ENCODE assay signal across 11 cellular contexts in genomic region chr3:46349484-46350261, GRCh38. TPM values are rescaled to one million over a fixed set of nuclear protein-coding genes. Genes with fewer than 3 reads are reported as not detected.
DNase-seq lines count a peak whose midpoint lies in the region; ATAC-seq and TF ChIP-seq lines count a peak whose summit lies in the region.
"Had no signal": no experiment of that assay in that cellular context is flagged by ENCODE, and none has a peak within 500 bp of the region (broad histone marks: within the 10 kb centered on the region; RNA-seq: fewer than 3 reads in every experiment).

No MANE protein-coding gene starts in this region.

- H3K27ac ChIP-seq in CD8-positive, alpha-beta memory T cell (ENCODE audit: low read depth, low read length): no peak overlapping the region
- H3K27ac ChIP-seq: breast epithelium had no signal

- peak overlapping the region; percentile 25 to 83 (median 69) for H3K4me3 Mint-ChIP-seq in CD8-positive, alpha-beta memory T cell
- peak overlapping the region; percentile 59 for H3K4me3 Mint-ChIP-seq in activated CD8-positive, alpha-beta T cell treated with anti-CD3 and anti-CD28 coated beads, Interleukin-2, amount 10 ng/mL, durations not matched to agents 7 days and 5 days

- H3K4me3 ChIP-seq in CD8-positive, alpha-beta memory T cell (ENCODE audit: low read length): no peak overlapping the region
- H3K4me3 ChIP-seq in lower leg skin (ENCODE audit: low read depth, poor library complexity, severe bottlenecking): no peak overlapping the region
- H3K4me3 ChIP-seq: breast epithelium, heart right ventricle had no signal

- TF ChIP-seq CTCF in lower leg skin (IDR thresholded peaks at IDR 0.05): no peak

- POLR2A ChIA-PET in CD8-positive, alpha-beta memory T cell (lab: Charles Lee): no interaction called here
- POLR2A ChIA-PET in activated CD8-positive, alpha-beta T cell treated with anti-CD3 and anti-CD28 coated beads, Interleukin-2, amount 10 ng/mL, durations not matched to agents 7 days and 5 days (lab: Charles Lee): interaction anchor here (0.8 to 4.4 kb wide), 5 partner anchors 15 to 141 kb away, joined by 3 to 28 read pairs (median 4); partner anchors contain the start of genes CCR1 and CCR5

- intact Hi-C loops in lower leg skin (cut with DNase I; ENCODE audit: low total_unique reads): no loop called here

- CTCF ChIA-PET in CD8-positive, alpha-beta memory T cell (lab: Charles Lee): interaction anchor here (1.8 to 3.2 kb wide), 3 partner anchors 18 to 73 kb away, joined by 5 to 13 read pairs (median 7); no protein-coding TSS in a partner anchor
- CTCF ChIA-PET in activated CD8-positive, alpha-beta T cell treated with anti-CD3 and anti-CD28 coated beads, Interleukin-2, amount 10 ng/mL, durations not matched to agents 7 days and 5 days (lab: Charles Lee): interaction anchor here (0.8 to 10.1 kb wide), 14 partner anchors 14 to 262 kb away, joined by 3 to 198 read pairs (median 6); partner anchors contain the start of genes CCR1 and CCR5

- peaks cover 0 to 20% (median 0%) of the 10 kb centered on the region in 3 donors for H3K36me3 Mint-ChIP-seq in CD8-positive, alpha-beta memory T cell
- peaks cover 56% of the 10 kb centered on the region for H3K36me3 Mint-ChIP-seq in activated CD8-positive, alpha-beta T cell treated with anti-CD3 and anti-CD28 coated beads, Interleukin-2, amount 10 ng/mL, durations not matched to agents 7 days and 5 days (ENCODE audit: low read depth)

- ATAC-seq in GM19468 (IDR thresholded peaks at IDR 0.05; ENCODE audit: extremely low read depth, unreplicated experiment) (peak; percentile 59), HG03439 (IDR thresholded peaks at IDR 0.05; ENCODE audit: unreplicated experiment) (peak; percentile 77), left lobe of liver (no peak), SK-N-SH treated with all-trans-retinoic acid at 6 μM for 48 hours (no peak), GM18858 (IDR thresholded peaks at IDR 0.05; ENCODE audit: unreplicated experiment) (no peak)
- peak; percentile 54 for ATAC-seq in activated CD8-positive, alpha-beta T cell treated with anti-CD3 and anti-CD28 coated beads, Interleukin-2, amount 10 ng/mL, durations not matched to agents 7 days and 5 days
- ATAC-seq: heart right ventricle had no signal

- H3K4me1 ChIP-seq in CD8-positive, alpha-beta memory T cell (ENCODE audit: insufficient read depth, low read length): peaks cover 59% of the 10 kb centered on the region
- H3K4me1 ChIP-seq: breast epithelium had no signal

- H3K4me1 Mint-ChIP-seq in CD8-positive, alpha-beta memory T cell: peaks cover 65 to 73% (median 72%) of the 10 kb centered on the region in 3 donors
- H3K4me1 Mint-ChIP-seq in activated CD8-positive, alpha-beta T cell treated with anti-CD3 and anti-CD28 coated beads, Interleukin-2, amount 10 ng/mL, durations not matched to agents 7 days and 5 days (ENCODE audit: low read depth): peaks cover 80% of the 10 kb centered on the region

- H3K9me3 ChIP-seq in CD8-positive, alpha-beta memory T cell (ENCODE audit: low read length): no peaks in the 10 kb centered on the region
- H3K9me3 ChIP-seq: breast epithelium had no signal

- H3K27me3 Mint-ChIP-seq in CD8-positive, alpha-beta memory T cell: no peaks in the 10 kb centered on the region
- H3K27me3 Mint-ChIP-seq in activated CD8-positive, alpha-beta T cell treated with anti-CD3 and anti-CD28 coated beads, Interleukin-2, amount 10 ng/mL, durations not matched to agents 7 days and 5 days (ENCODE audit: low read depth): no peaks in the 10 kb centered on the region

- no peaks in the 10 kb centered on the region for H3K27me3 ChIP-seq in CD8-positive, alpha-beta memory T cell (ENCODE audit: insufficient read depth, low read length, poor library complexity, severe bottlenecking)
- H3K27me3 ChIP-seq: breast epithelium had no signal

- peak overlapping the region; percentile 64 to 93 (median 84) for H3K27ac Mint-ChIP-seq in CD8-positive, alpha-beta memory T cell
- H3K27ac Mint-ChIP-seq in activated CD8-positive, alpha-beta T cell treated with anti-CD3 and anti-CD28 coated beads, Interleukin-2, amount 10 ng/mL, durations not matched to agents 7 days and 5 days: peak overlapping the region; percentile 91

- H3K36me3 ChIP-seq in CD8-positive, alpha-beta memory T cell (ENCODE audit: insufficient read depth, low read length): no peaks in the 10 kb centered on the region
- H3K36me3 ChIP-seq: breast epithelium, heart right ventricle had no signal

- peaks cover 0 to 4% (median 3%) of the 10 kb centered on the region in 5 donors for H3K9me3 Mint-ChIP-seq in CD8-positive, alpha-beta memory T cell
- peaks cover 37% of the 10 kb centered on the region for H3K9me3 Mint-ChIP-seq in activated CD8-positive, alpha-beta T cell treated with anti-CD3 and anti-CD28 coated beads, Interleukin-2, amount 10 ng/mL, durations not matched to agents 7 days and 5 days (ENCODE audit: insufficient read depth)

- TF ChIP-seq POLR2A in lower leg skin (IDR thresholded peaks at IDR 0.05): no peak

- 62 to 73% methylated on average over 2 of the region's 2 CpGs for WGBS in lower leg skin, 2 donors

- peak in 2 of 5 donors; percentile 31 to 35 for DNase-seq in CD8-positive, alpha-beta memory T cell
- DNase-seq in activated CD8-positive, alpha-beta T cell treated with anti-CD3 and anti-CD28 coated beads, Interleukin-2, amount 10 ng/mL, durations not matched to agents 7 days and 5 days: peak; percentile 68
- no peak for DNase-seq in left lobe of liver (ENCODE audit: low spot score)
- DNase-seq in lower leg skin (ENCODE audit: low spot score in 2 of 2): no peak
- DNase-seq: heart right ventricle, NCI-H1930 had no signal

TF ChIP-seq in SK-N-SH treated with all-trans-retinoic acid at 6 μM for 48 hours, 23 proteins besides CTCF, POLR2A, EP300 and RAD21 (continues in another document):
- TF ChIP-seq CREB5 (CRISPR knock-in tag; IDR thresholded peaks at IDR 0.05; ENCODE audit: low read depth) (no peak), ZFP30 (CRISPR knock-in tag; IDR thresholded peaks at IDR 0.05) (no peak), PPARA (CRISPR knock-in tag; IDR thresholded peaks at IDR 0.05; ENCODE audit: borderline replicate concordance) (no peak), ARNTL (CRISPR knock-in tag; IDR thresholded peaks at IDR 0.05; ENCODE audit: borderline replicate concordance, low read depth) (no peak), ZNF8 (CRISPR knock-in tag; IDR thresholded peaks at IDR 0.05) (no peak), ZNF565 (CRISPR knock-in tag; conservative IDR thresholded peaks at IDR 0.05; ENCODE audit: low read depth) (no peak), ISL1 (CRISPR knock-in tag; IDR thresholded peaks at IDR 0.05) (no peak), ZNF70 (CRISPR knock-in tag; IDR thresholded peaks at IDR 0.05) (no peak), TCF4 (CRISPR knock-in tag; IDR thresholded peaks at IDR 0.05; ENCODE audit: borderline replicate concordance) (no peak), TOX (CRISPR knock-in tag; IDR thresholded peaks at IDR 0.05; ENCODE audit: borderline replicate concordance) (no peak), ZFP3 (CRISPR knock-in tag; IDR thresholded peaks at IDR 0.05) (no peak), POU6F1 (CRISPR knock-in tag; IDR thresholded peaks at IDR 0.05; ENCODE audit: borderline replicate concordance, low read depth) (no peak)

RNA-seq across cellular contexts. Expression of gene CCR2, which starts 4.2 kb away (rescaled TPM):
- under 1 TPM; 0.51 to 0.74 TPM for total RNA-seq in CD8-positive, alpha-beta memory T cell
- 59.7 TPM for polyA plus RNA-seq in CD8-positive, alpha-beta memory T cell
- 10 to 100 TPM; 70.8 to 70.9 TPM for total RNA-seq in activated CD8-positive, alpha-beta T cell treated with anti-CD3 and anti-CD28 coated beads, Interleukin-2, amount 10 ng/mL, durations not matched to agents 7 days and 5 days
- total RNA-seq in left lobe of liver (0.33 TPM), lower leg skin (1 to 10 TPM in 2 of 4 donors, under 1 TPM in 1, not detected in 1; 0.89 to 1.8 (median 1.3) TPM)

RNA-seq across cellular contexts. Expression of gene CCR5, which starts 21.1 kb away (rescaled TPM):
- 1 to 10 TPM; 2.6 to 3.4 TPM for total RNA-seq in CD8-positive, alpha-beta memory T cell
- 29.2 TPM for polyA plus RNA-seq in CD8-positive, alpha-beta memory T cell
- 10 to 100 TPM; 38.4 to 38.8 TPM for total RNA-seq in activated CD8-positive, alpha-beta T cell treated with anti-CD3 and anti-CD28 coated beads, Interleukin-2, amount 10 ng/mL, durations not matched to agents 7 days and 5 days
- 0.08 TPM for total RNA-seq in left lobe of liver
- under 1 TPM in 3 of 4 donors, not detected in 1; 0.16 to 0.55 (median 0.20) TPM for total RNA-seq in lower leg skin

RNA-seq across cellular contexts. Expression of gene CCRL2, which starts 57.4 kb away (rescaled TPM):
- 1 to 10 TPM; 2.7 to 3.0 TPM for total RNA-seq in CD8-positive, alpha-beta memory T cell
- polyA plus RNA-seq in CD8-positive, alpha-beta memory T cell: 2.3 TPM
- total RNA-seq in activated CD8-positive, alpha-beta T cell treated with anti-CD3 and anti-CD28 coated beads, Interleukin-2, amount 10 ng/mL, durations not matched to agents 7 days and 5 days: 10 to 100 TPM; 10.1 to 11.2 TPM
- 0.55 TPM for total RNA-seq in left lobe of liver
- 1 to 10 TPM in 2 of 4 donors, under 1 TPM in 2; 0.32 to 1.2 (median 0.78) TPM for total RNA-seq in lower leg skin

Comparison
In these comparisons a context has a peak if more than half of its experiments do, and no peak if none do; other contexts are left out.
1. ATAC-seq: peak in GM19468 (single experiment), HG03439 (single experiment) and activated CD8-positive, alpha-beta T cell treated with anti-CD3 and anti-CD28 coated beads, Interleukin-2, amount 10 ng/mL, durations not matched to agents 7 days and 5 days (single experiment); none in left lobe of liver (single experiment), SK-N-SH treated with all-trans-retinoic acid at 6 μM for 48 hours (single experiment) and GM18858 (single experiment).
2. RNA of gene CCR2, which starts 4.2 kb away (total RNA-seq): 70.8 to 70.9 TPM in activated CD8-positive, alpha-beta T cell treated with anti-CD3 and anti-CD28 coated beads, Interleukin-2, amount 10 ng/mL, durations not matched to agents 7 days and 5 days; 0.89 to 1.8 TPM in lower leg skin, 0.51 to 0.74 TPM in CD8-positive, alpha-beta memory T cell and 0.33 TPM in left lobe of liver (single experiment); every median in the first group is over 10 times any median in the second.
3. RNA of gene CCR5, which starts 21.1 kb away (total RNA-seq): 38.4 to 38.8 TPM in activated CD8-positive, alpha-beta T cell treated with anti-CD3 and anti-CD28 coated beads, Interleukin-2, amount 10 ng/mL, durations not matched to agents 7 days and 5 days; 2.6 to 3.4 TPM in CD8-positive, alpha-beta memory T cell, 0.16 to 0.55 TPM in lower leg skin and 0.08 TPM in left lobe of liver (single experiment); every median in the first group is over 4 times any median in the second.